In genomic region chr20:39983183-39983582, GRCh38 we compare ENCODE assay signal across 28 cellular contexts.
DNase-seq lines count a peak whose midpoint lies in the region; TF ChIP-seq lines count a peak whose summit lies in the region.
"Had no signal": no experiment of that assay in that cellular context is flagged by ENCODE, and none has a peak within 500 bp of the region (broad histone marks: within the 10 kb centered on the region; RNA-seq: fewer than 3 reads in every experiment).

No MANE protein-coding gene starts in this region.

- no peak overlapping the region for H3K9ac ChIP-seq in mammary epithelial cell (ENCODE audit: insufficient read depth, low read length)
- no peak overlapping the region for H3K9ac ChIP-seq in trophoblast cell (ENCODE audit: low read length)

- no TSS peak for BruUV-seq in mammary epithelial cell (replicated peaks; lab: Mats Ljungman, UMichigan)
- BruUV-seq in MCF 10A (replicated peaks; lab: Mats Ljungman, UMichigan): no TSS peak

- H3K79me2 ChIP-seq in mammary epithelial cell (ENCODE audit: insufficient read depth, low read length) (no peaks in the 10 kb centered on the region), trophoblast cell (ENCODE audit: control insufficient read depth, insufficient read depth, low read length, poor library complexity) (peaks cover 2% of the 10 kb centered on the region)

- no peak overlapping the region for H3K18ac ChIP-seq in trophoblast cell (ENCODE audit: low read length)

- DNase-seq in mammary epithelial cell (peak; percentile 1), MCF 10A (ENCODE audit: unreplicated experiment) (no peak), epithelial cell of esophagus (ENCODE audit: low read depth) (peak; percentile 50), right atrium auricular region (ENCODE audit: low spot score) (no peak), trophoblast cell (peak in 1 of 2 donors; percentile 12), NCI-H1092 treated with DMSO at 0.1 percent for 48 hours (lab: John Stamatoyannopoulos, UW) (no peak), ureter (ENCODE audit: low spot score) (no peak)
- no peak for DNase-seq in activated effector memory CD4-positive, alpha-beta T cell treated with anti-CD3 and anti-CD28 coated beads, Interleukin-2, amount 50 U/mL, for 16 hours
- DNase-seq: BE2C; CD8-positive, alpha-beta memory T cell; DMS 273 treated with DMSO at 0.1 percent for 48 hours; DMS79; EL; GDM1; GOT3; HFFc6; IMR-90; KG1; NCI-H1092; NCI-H1436; NCI-H187; NCI-H524 treated with DMSO at 0.1 percent for 48 hours; NCI-H774; SHP77 had no signal

- no peak overlapping the region for H2BK5ac ChIP-seq in trophoblast cell (ENCODE audit: low read depth, low read length, poor library complexity)

- peak overlapping the region; percentile 12 for H2BK12ac ChIP-seq in trophoblast cell (ENCODE audit: low read length)

- TF ChIP-seq CTCF in mammary epithelial cell (conservative IDR thresholded peaks at IDR 0.05 in 1 of 2, IDR thresholded peaks at IDR 0.05 in 1 of 2; ENCODE audit: extremely low read depth in 1 of 2, insufficient read depth in 1 of 2, low read depth in 1 of 2, low read length in 2 of 2) (no peak), MCF 10A (IDR thresholded peaks at IDR 0.05; ENCODE audit: unreplicated experiment) (no peak), epithelial cell of esophagus (IDR thresholded peaks at IDR 0.05; ENCODE audit: insufficient read depth, low read depth, low read length, missing control alignments) (no peak), right atrium auricular region (IDR thresholded peaks at IDR 0.05) (no peak)

- CTCF ChIA-PET in mammary epithelial cell (lab: Charles Lee; ENCODE audit: low non-redundant PET) (no interaction called here), MCF 10A (lab: Yijun Ruan, JAX) (interaction anchor here (0.5 kb wide), 1 partner anchor 156 kb away, joined by 3 read pairs; no protein-coding TSS in a partner anchor)

- H3K4me1 Mint-ChIP-seq in MCF 10A (ENCODE audit: insufficient read depth, unreplicated experiment): peaks cover 11% of the 10 kb centered on the region
- H3K4me1 Mint-ChIP-seq: CD14-positive monocyte; CD8-positive, alpha-beta memory T cell had no signal

- H3K4me3 ChIP-seq in mammary epithelial cell (replicated peaks in 1 of 3; ENCODE audit: insufficient read depth in 1 of 3, low read depth in 2 of 3, low read length in 3 of 3) (no peak overlapping the region), epithelial cell of esophagus (ENCODE audit: low read length) (no peak overlapping the region), right atrium auricular region (no peak overlapping the region), trophoblast cell (ENCODE audit: low read depth, low read length) (no peak overlapping the region)
- H3K4me3 ChIP-seq: GM12878, HAP-1 had no signal

- H3K4me2 ChIP-seq in mammary epithelial cell (ENCODE audit: insufficient read depth, low read depth, low read length): no peak overlapping the region
- H3K4me2 ChIP-seq in trophoblast cell (ENCODE audit: low read length): no peak overlapping the region

- H3K27ac ChIP-seq in mammary epithelial cell (ENCODE audit: insufficient read depth, low read depth, low read length) (no peak overlapping the region), right atrium auricular region (peak overlapping the region; percentile 8 to 96), trophoblast cell (ENCODE audit: low read depth, low read length) (no peak overlapping the region)
- H3K27ac ChIP-seq: 22Rv1 had no signal

- dilution Hi-C loops in mammary epithelial cell (cut with HindIII; ENCODE audit: low sequenced_read_pairs): no loop called here

- no peaks in the 10 kb centered on the region for H3K9me3 Mint-ChIP-seq in MCF 10A (ENCODE audit: unreplicated experiment)

- H3K27ac Mint-ChIP-seq in MCF 10A (ENCODE audit: low read depth, unreplicated experiment): no peak overlapping the region
- H3K27ac Mint-ChIP-seq: CD14-positive monocyte; CD8-positive, alpha-beta memory T cell; HFFc6 had no signal

- peaks cover 22% of the 10 kb centered on the region for H3K79me1 ChIP-seq in trophoblast cell (ENCODE audit: low read length)

- in situ Hi-C loops in mammary epithelial cell (cut with MboI; ENCODE audit: low sequenced_read_pairs in 2 of 2): no loop called here

- H3K4me3 Mint-ChIP-seq in MCF 10A (ENCODE audit: unreplicated experiment): no peak overlapping the region
- H3K4me3 Mint-ChIP-seq: CD14-positive monocyte; CD8-positive, alpha-beta memory T cell; HFFc6 had no signal

- intact Hi-C loops in mammary epithelial cell (cut with micrococcal nuclease): no loop called here
- intact Hi-C loops in MCF 10A (cut with micrococcal nuclease): no loop called here

- no peaks in the 10 kb centered on the region for H3K27me3 Mint-ChIP-seq in MCF 10A (ENCODE audit: insufficient read depth, unreplicated experiment)

- H3K27me3 ChIP-seq in mammary epithelial cell (ENCODE audit: insufficient read depth, low read length) (no peaks in the 10 kb centered on the region), right atrium auricular region (no peaks in the 10 kb centered on the region), trophoblast cell (ENCODE audit: insufficient read depth, low read length) (no peaks in the 10 kb centered on the region)
- H3K27me3 ChIP-seq: BE2C had no signal

- H4K20me1 ChIP-seq in mammary epithelial cell (ENCODE audit: insufficient read depth, low read length): no peaks in the 10 kb centered on the region

- no peak overlapping the region for H3K23ac ChIP-seq in trophoblast cell (ENCODE audit: low read length)

- H3K36me3 ChIP-seq in mammary epithelial cell (ENCODE audit: insufficient read depth, low read length) (no peaks in the 10 kb centered on the region), right atrium auricular region (no peaks in the 10 kb centered on the region), trophoblast cell (ENCODE audit: control insufficient read depth in 1 of 2, insufficient read depth in 2 of 2, low read length in 2 of 2) (no peaks in the 10 kb centered on the region)
- H3K36me3 ChIP-seq: BE2C, HAP-1 had no signal

- H2AFZ ChIP-seq in mammary epithelial cell (ENCODE audit: low read depth, low read length): no peak overlapping the region
- no peak overlapping the region for H2AFZ ChIP-seq in trophoblast cell (ENCODE audit: insufficient read depth, low read length, poor library complexity)

- POLR2A ChIA-PET in MCF 10A (lab: Yijun Ruan, JAX): interaction anchor here (1.4 kb wide), 1 partner anchor 12 kb away, joined by 3 read pairs; no protein-coding TSS in a partner anchor

- WGBS in mammary epithelial cell (ENCODE audit: low coverage, missing lambda C conversion rate): 52% methylated on average over 2 of the region's 2 CpGs
- WGBS in trophoblast cell (ENCODE audit: extremely low coverage, insufficient coverage, insufficient read length): no CpG with 5 or more reads among the region's 2 CpGs

- H3K4ac ChIP-seq in trophoblast cell (ENCODE audit: low read depth, low read length): no peak overlapping the region

- H4K12ac ChIP-seq in trophoblast cell (ENCODE audit: low read depth, low read length): no peak overlapping the region

- H4K8ac ChIP-seq in trophoblast cell (ENCODE audit: low read depth, low read length): no peak overlapping the region

- no peaks in the 10 kb centered on the region for H3K9me3 ChIP-seq in mammary epithelial cell (replicated peaks; ENCODE audit: insufficient read depth, low read length)
- H3K9me3 ChIP-seq in right atrium auricular region: no peaks in the 10 kb centered on the region
- no peaks in the 10 kb centered on the region for H3K9me3 ChIP-seq in trophoblast cell (ENCODE audit: insufficient read depth, low read depth, low read length)
- H3K9me3 ChIP-seq: BE2C, HAP-1 had no signal

- no peak overlapping the region for H2AK5ac ChIP-seq in trophoblast cell (ENCODE audit: low read length)

- H3K14ac ChIP-seq in trophoblast cell (ENCODE audit: low read length): no peak overlapping the region

- H3K4me1 ChIP-seq in mammary epithelial cell (ENCODE audit: insufficient read depth, low read length) (no peaks in the 10 kb centered on the region), right atrium auricular region (peaks cover 0 to 43% of the 10 kb centered on the region in 2 donors), trophoblast cell (ENCODE audit: control insufficient read depth in 1 of 2, insufficient read depth in 2 of 2, low read length in 2 of 2) (peaks cover 9 to 21% of the 10 kb centered on the region in 2 experiments)
- H3K4me1 ChIP-seq: HAP-1 had no signal

- H3K36me3 Mint-ChIP-seq in MCF 10A (ENCODE audit: insufficient read depth, unreplicated experiment): no peaks in the 10 kb centered on the region
- H3K36me3 Mint-ChIP-seq: CD14-positive monocyte; CD8-positive, alpha-beta memory T cell had no signal

- H2BK120ac ChIP-seq in trophoblast cell (ENCODE audit: insufficient read depth, low read length, poor library complexity): no peak overlapping the region

- no peak overlapping the region for H4K91ac ChIP-seq in trophoblast cell (ENCODE audit: low read depth, low read length)

Comparison
In these comparisons a context has a peak if more than half of its experiments do, and no peak if none do; other contexts are left out.
1. DNase-seq: peak in mammary epithelial cell (single experiment) and epithelial cell of esophagus (single experiment); none in MCF 10A (single experiment), right atrium auricular region (single experiment), activated effector memory CD4-positive, alpha-beta T cell treated with anti-CD3 and anti-CD28 coated beads, Interleukin-2, amount 50 U/mL, for 16 hours (single experiment), NCI-H1092 treated with DMSO at 0.1 percent for 48 hours (single experiment) and ureter (single experiment).
2. H3K27ac ChIP-seq: peak in right atrium auricular region (2 of 2); none in mammary epithelial cell (single experiment) and trophoblast cell (single experiment).